In the genomic region with DNA sequence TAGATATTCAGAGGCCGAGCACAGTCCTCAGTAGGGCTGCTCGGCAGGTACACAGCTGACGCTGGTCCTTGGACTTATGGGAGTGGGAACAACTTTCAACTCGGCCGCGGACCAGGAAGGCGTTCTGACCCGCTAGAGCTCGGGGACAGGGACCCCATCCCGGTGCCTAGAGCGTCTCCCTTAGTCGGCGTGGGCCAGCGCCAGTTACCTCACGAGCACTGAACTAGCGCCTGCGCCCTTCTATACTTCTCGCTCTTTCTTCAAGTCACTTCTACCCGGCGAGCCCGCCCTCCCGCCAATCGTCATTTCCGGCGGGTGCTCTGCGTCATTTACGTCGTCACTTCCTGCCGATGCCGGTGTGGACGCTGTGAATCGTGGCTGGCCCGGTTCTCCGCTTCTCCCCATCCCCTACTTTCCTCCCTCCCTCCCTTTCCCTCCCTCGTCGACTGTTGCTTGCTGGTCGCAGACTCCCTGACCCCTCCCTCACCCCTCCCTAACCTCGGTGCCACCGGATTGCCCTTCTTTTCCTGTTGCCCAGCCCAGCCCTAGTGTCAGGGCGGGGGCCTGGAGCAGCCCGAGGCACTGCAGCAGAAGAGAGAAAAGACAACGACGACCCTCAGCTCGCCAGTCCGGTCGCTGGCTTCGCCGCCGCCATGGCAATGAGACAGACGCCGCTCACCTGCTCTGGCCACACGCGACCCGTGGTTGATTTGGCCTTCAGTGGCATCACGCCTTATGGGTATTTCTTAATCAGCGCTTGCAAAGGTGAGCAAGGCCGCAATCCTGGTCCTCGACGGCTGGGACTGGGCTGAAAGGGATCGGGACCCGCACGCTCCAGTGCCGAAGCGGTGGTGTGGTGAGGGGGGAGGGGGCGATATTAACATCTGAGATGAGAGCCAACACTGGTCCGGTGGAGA, we compare ENCODE assay signal across 8 cellular contexts. TPM values are rescaled to one million over a fixed set of nuclear protein-coding genes. Genes with fewer than 3 reads are reported as not detected.
DNase-seq lines count a peak whose midpoint lies in the region; ATAC-seq, FAIRE-seq and TF ChIP-seq lines count a peak whose summit lies in the region.

Gene STRAP, plus strand, starts transcription at position 333 of the 917 bp plus-strand sequence. Its CDS starts 321 bp downstream, at position 654.

- peaks cover 2 to 3% of the 10 kb centered on the region in 2 donors for H3K36me3 ChIP-seq in kidney (ENCODE audit: control insufficient read depth in 1 of 2, insufficient read depth in 2 of 2, low read length in 2 of 2)

- H3K9ac ChIP-seq in kidney (ENCODE audit: low read length in 2 of 2), result peak within 1 kb of the TSS; percentile 98 to 99

- ATAC-seq in HG03432 (IDR thresholded peaks at IDR 0.05; ENCODE audit: unreplicated experiment), result peak; percentile 98

- DNase-seq in AG20443 (ENCODE audit: low spot score) (peak; percentile 97), NCI-H510A (lab: John Stamatoyannopoulos, UW) (peak; percentile 92), cerebellum (ENCODE audit: low spot score) (peak; percentile 97), kidney (peak; percentile 98)
- DNase-seq in activated CD4-positive, alpha-beta T cell treated with anti-CD3 and anti-CD28 coated beads for 1 hour, result peak; percentile 95
- peak; percentile 94 for DNase-seq in stimulated activated CD4-positive, alpha-beta T cell treated with anti-CD3 and anti-CD28 coated beads, Interleukin-15, amount 100 ng/mL, for 24 hours

- FAIRE-seq in kidney (lab: Jason Lieb, UNC), result peak; percentile 84

- intact Hi-C loops in kidney (cut with DNase I), result no loop called here

- no peaks in the 10 kb centered on the region for H3K9me3 ChIP-seq in kidney (ENCODE audit: control insufficient read depth in 1 of 2, low read length in 2 of 2)

- H3K4me3 ChIP-seq in kidney (ENCODE audit: low read length in 2 of 2), result peak within 1 kb of the TSS; percentile 96 to 98

- H3K4me1 ChIP-seq in kidney (ENCODE audit: control insufficient read depth in 1 of 2, insufficient read depth in 1 of 2, low read depth in 1 of 2, low read length in 2 of 2), result peaks cover 5 to 6% of the 10 kb centered on the region in 2 donors

- TF ChIP-seq CTCF in kidney (IDR thresholded peaks at IDR 0.05; ENCODE audit: borderline replicate concordance, extremely low read depth, insufficient read depth), result no peak

- H3K27ac ChIP-seq in kidney (ENCODE audit: low read depth in 2 of 2, low read length in 2 of 2), result peak within 1 kb of the TSS; percentile 99 to 100

- peak; percentile 99 for TF ChIP-seq POLR2A in GM19099 (IDR thresholded peaks at IDR 0.05; ENCODE audit: extremely low read depth, insufficient read length, low read depth)

RNA-seq across cellular contexts. Expression of gene STRAP, which starts in this region (rescaled TPM):
- total RNA-seq in cerebellum (64.0 TPM), kidney (85.9 TPM)
- 99.1 TPM for polyA plus RNA-seq in kidney (ENCODE audit: insufficient read depth, low read depth, low replicate concordance)

Comparison
In these comparisons a context has a peak if more than half of its experiments do, and no peak if none do; other contexts are left out.
1. Peak in every context shown above with its lines: DNase-seq, ATAC-seq, H3K4me3 ChIP-seq and H3K27ac ChIP-seq.